ENCODE assay signal across 12 cellular contexts in the genomic region with DNA sequence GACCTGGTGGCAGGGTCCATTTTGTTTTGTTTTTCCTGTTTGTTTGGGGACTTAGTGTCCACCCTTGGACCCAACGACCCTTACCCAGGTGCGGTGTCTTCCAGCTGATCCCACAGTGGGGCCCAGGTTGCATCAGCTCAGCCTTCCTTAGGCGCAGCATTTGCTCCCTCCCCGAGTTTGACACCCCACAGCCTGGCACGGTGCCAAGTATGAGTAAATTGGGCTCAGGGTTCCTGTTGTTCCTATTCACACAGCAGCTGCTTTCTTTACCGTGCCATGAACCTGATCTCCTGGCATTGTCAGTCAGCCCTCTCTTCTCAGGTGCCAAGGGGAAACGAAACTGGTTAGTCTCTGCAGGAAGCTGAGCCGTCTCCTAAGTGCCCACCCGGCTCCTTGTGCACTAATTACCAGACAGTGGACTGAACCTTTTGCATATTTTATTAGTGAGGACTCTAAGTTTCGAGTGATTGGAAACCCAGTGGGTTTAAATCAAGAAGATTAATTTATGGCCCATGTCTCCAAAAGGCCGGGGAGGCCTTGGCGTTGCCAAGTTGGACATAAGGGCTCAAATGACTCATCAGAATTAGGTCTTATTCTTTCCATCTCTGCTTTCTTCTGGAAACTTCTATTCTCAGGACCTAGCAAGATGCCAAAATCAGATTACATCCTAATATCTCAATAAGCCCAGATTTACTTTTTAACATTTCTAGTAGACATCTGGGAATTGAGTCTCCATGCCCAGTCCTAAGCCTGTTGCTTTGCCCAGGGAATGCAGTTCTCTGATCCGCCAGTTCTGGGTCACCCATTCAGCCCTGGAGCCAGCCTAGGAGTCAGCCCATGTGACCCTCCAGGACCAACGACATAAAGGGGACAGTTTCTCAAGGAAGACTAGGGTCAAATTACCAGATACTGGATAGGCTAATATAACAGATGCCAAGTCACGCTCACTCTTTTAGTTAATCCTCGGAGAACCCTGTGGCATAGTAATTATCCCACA.
A peak's percentile ranks its signal among the peaks of the same experiment; 100 is the strongest.
DNase-seq lines count a peak whose midpoint lies in the region; ATAC-seq and TF ChIP-seq lines count a peak whose summit lies in the region.
"Had no signal": no experiment of that assay in that cellular context is flagged by ENCODE, and none has a peak within 500 bp of the region (broad histone marks: within the 10 kb centered on the region; RNA-seq: fewer than 3 reads in every experiment).

No MANE protein-coding gene starts in this region.

- H3K36me3 Mint-ChIP-seq in naive thymus-derived CD8-positive, alpha-beta T cell = no peaks in the 10 kb centered on the region

- H3K27me3 ChIP-seq in thyroid gland = no peaks in the 10 kb centered on the region
- H3K27me3 ChIP-seq: testis had no signal

- peak overlapping the region in 2 of 3 donors; percentile 12 to 45 for H3K27ac ChIP-seq in thyroid gland
- H3K27ac ChIP-seq: testis, VCaP had no signal

- peak; percentile 88 for DNase-seq in NCI-H146 (lab: John Stamatoyannopoulos, UW)
- DNase-seq in SHP77 (lab: John Stamatoyannopoulos, UW) = peak; percentile 88 to 92
- DNase-seq in left cardiac atrium = peak; percentile 35
- peak; percentile 13 to 14 for DNase-seq in thyroid gland
- DNase-seq in Kasumi-1 (lab: John Stamatoyannopoulos, UW) = no peak
- no peak for DNase-seq in naive thymus-derived CD8-positive, alpha-beta T cell
- DNase-seq: amniotic stem cell, IMR-90, testis had no signal

- no peak overlapping the region for H3K4me3 ChIP-seq in thyroid gland (replicated peaks in 1 of 3)
- H3K4me3 ChIP-seq: testis had no signal

- intact Hi-C loops in left cardiac atrium (cut with DNase I) = no loop called here
- intact Hi-C loops in thyroid gland (cut with DNase I) = no loop called here

- POLR2A ChIA-PET in naive thymus-derived CD8-positive, alpha-beta T cell (lab: Charles Lee) = no interaction called here

- peak; percentile 53 to 68 for ATAC-seq in left cardiac atrium
- no peak for ATAC-seq in GM19324 (IDR thresholded peaks at IDR 0.05; ENCODE audit: low FRiP score, unreplicated experiment)
- no peak for ATAC-seq in naive thymus-derived CD8-positive, alpha-beta T cell
- ATAC-seq: HCT116 had no signal

- H3K9me3 Mint-ChIP-seq in naive thymus-derived CD8-positive, alpha-beta T cell = peaks cover 0 to 1% (median 0%) of the 10 kb centered on the region in 9 donors

- no peak for TF ChIP-seq CTCF in thyroid gland (IDR thresholded peaks at IDR 0.05)

- peak overlapping the region in 1 of 10 donors; percentile 20 for H3K27ac Mint-ChIP-seq in naive thymus-derived CD8-positive, alpha-beta T cell

- H3K9me3 ChIP-seq in thyroid gland = no peaks in the 10 kb centered on the region
- H3K9me3 ChIP-seq: testis had no signal

- no peaks in the 10 kb centered on the region for H3K36me3 ChIP-seq in thyroid gland

- H3K4me1 Mint-ChIP-seq in naive thymus-derived CD8-positive, alpha-beta T cell = peaks cover 0 to 2% (median 0%) of the 10 kb centered on the region in 4 donors

- H3K4me1 ChIP-seq in thyroid gland = peaks cover 16 to 17% of the 10 kb centered on the region in 2 donors

- TF ChIP-seq POLR2A in thyroid gland (IDR thresholded peaks at IDR 0.05) = no peak

- H3K4me3 Mint-ChIP-seq in naive thymus-derived CD8-positive, alpha-beta T cell = no peak overlapping the region

- H3K27me3 Mint-ChIP-seq in naive thymus-derived CD8-positive, alpha-beta T cell = peaks cover 0 to 9% (median 0%) of the 10 kb centered on the region in 5 donors

- 64 to 68% methylated on average over 15 to 16 of the region's 16 CpGs for WGBS in thyroid gland, 2 donors

Comparison
In these comparisons a context has a peak if more than half of its experiments do, and no peak if none do; other contexts are left out.
1. DNase-seq: peak in NCI-H146 (single experiment), SHP77 (2 of 2), left cardiac atrium (single experiment) and thyroid gland (2 of 2); none in Kasumi-1 (0 of 2) and naive thymus-derived CD8-positive, alpha-beta T cell (0 of 10).
2. ATAC-seq: peak in left cardiac atrium (2 of 2); none in GM19324 (single experiment) and naive thymus-derived CD8-positive, alpha-beta T cell (0 of 2).